Comparison of ENCODE assay signal across 8 cellular contexts in the genomic region with DNA sequence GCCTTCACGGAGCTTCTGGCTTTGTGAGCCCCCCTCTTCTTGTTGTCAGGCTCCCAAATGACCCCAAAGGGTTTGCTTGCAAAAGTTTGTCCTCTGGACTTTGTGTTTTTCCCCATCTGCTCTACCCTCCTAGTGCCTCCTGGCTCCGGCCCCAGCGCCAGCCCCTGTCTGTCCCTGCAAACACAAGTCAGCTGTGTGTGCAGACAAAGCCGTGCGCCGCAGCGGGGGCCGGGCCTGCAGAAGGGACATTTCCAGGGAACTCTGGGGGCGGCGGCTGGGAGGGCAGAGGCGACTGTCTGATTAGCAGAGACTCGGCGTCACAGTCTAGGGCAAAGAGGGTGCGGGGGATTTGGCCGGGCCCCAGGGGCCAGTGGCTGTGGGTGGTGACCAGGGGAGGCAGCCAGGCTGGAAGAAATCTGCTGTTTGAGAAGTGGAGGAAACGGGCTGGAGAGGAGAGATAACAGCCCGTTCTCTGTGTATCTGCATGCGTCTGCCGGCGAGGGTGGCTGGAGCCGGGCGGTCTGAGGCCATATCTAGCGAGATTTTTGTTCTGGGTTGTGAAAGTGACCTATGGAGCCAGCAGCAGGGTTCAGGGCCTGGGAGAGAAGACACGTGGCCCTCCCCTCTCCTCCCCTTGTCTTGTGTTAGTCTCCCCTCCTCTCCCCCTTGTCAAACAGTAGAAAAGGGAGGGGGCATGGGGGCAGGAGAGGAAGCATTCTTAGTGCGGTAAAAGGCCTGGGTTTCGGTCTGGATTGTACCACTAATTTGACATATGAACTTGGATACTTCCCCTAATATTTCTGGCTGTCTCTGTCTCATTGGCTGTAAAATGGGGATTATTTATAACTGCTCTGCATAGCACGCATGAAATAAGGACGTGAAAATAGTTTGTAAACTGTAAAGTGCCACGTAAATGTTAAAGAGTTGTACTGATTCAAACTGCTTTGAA.
DNase-seq lines count a peak whose midpoint lies in the region; ATAC-seq and TF ChIP-seq lines count a peak whose summit lies in the region.

No MANE protein-coding gene starts in this region.

- WGBS in right lobe of liver (ENCODE audit: insufficient coverage, low coverage, low lambda C conversion rate, missing lambda C conversion rate) = 10% methylated on average over 26 of the region's 29 CpGs

- no peaks in the 10 kb centered on the region for H3K27me3 Mint-ChIP-seq in activated T-cell treated with anti-CD3 and anti-CD28 coated beads, Interleukin-2, amount 50 U/mL, for 72 hours (ENCODE audit: low read depth)

- no peaks in the 10 kb centered on the region for H3K9me3 ChIP-seq in colonic mucosa
- no peaks in the 10 kb centered on the region for H3K9me3 ChIP-seq in right lobe of liver
- no peaks in the 10 kb centered on the region for H3K9me3 ChIP-seq in stomach smooth muscle (ENCODE audit: control insufficient read depth in 2 of 2, low read length in 2 of 2)

- H3K36me3 ChIP-seq in colonic mucosa = no peaks in the 10 kb centered on the region
- peaks cover 0 to 2% (median 0%) of the 10 kb centered on the region in 4 donors for H3K36me3 ChIP-seq in right lobe of liver
- peaks cover 3 to 17% of the 10 kb centered on the region in 2 donors for H3K36me3 ChIP-seq in stomach smooth muscle (ENCODE audit: control insufficient read depth in 2 of 2, insufficient read depth in 2 of 2, low read length in 2 of 2)

- peak; percentile 63 for TF ChIP-seq POLR2A in right lobe of liver (IDR thresholded peaks at IDR 0.05)

- H3K4me1 Mint-ChIP-seq in activated T-cell treated with anti-CD3 and anti-CD28 coated beads, Interleukin-2, amount 50 U/mL, for 72 hours (ENCODE audit: low read depth) = peaks cover 13% of the 10 kb centered on the region

- H3K9ac ChIP-seq in colonic mucosa (ENCODE audit: low read depth in 2 of 2, low read length in 2 of 2) (peak overlapping the region in 1 of 2 donors; percentile 16), stomach smooth muscle (ENCODE audit: low read length in 2 of 2) (peak overlapping the region; percentile 33 to 60)

- H3K27ac Mint-ChIP-seq in activated T-cell treated with anti-CD3 and anti-CD28 coated beads, Interleukin-2, amount 50 U/mL, for 72 hours = no peak overlapping the region

- H3K4me1 ChIP-seq in colonic mucosa = peaks cover 6% of the 10 kb centered on the region
- H3K4me1 ChIP-seq in right lobe of liver = peaks cover 0 to 71% (median 26%) of the 10 kb centered on the region in 4 donors
- H3K4me1 ChIP-seq in stomach smooth muscle (ENCODE audit: control insufficient read depth, insufficient read depth, low read length) = peaks cover 55% of the 10 kb centered on the region

- H3K36me3 Mint-ChIP-seq in activated T-cell treated with anti-CD3 and anti-CD28 coated beads, Interleukin-2, amount 50 U/mL, for 72 hours (ENCODE audit: insufficient read depth in 2 of 2) = no peaks in the 10 kb centered on the region

- intact Hi-C loops in colonic mucosa (cut with DNase I) = no loop called here
- intact Hi-C loops in right lobe of liver (cut with DNase I) = loop anchor here (10.0 kb wide), 2 partner anchors 153 to 163 kb away; no protein-coding TSS in a partner anchor

- H3K4me3 ChIP-seq in colonic mucosa = no peak overlapping the region
- peak overlapping the region in 2 of 3 donors; percentile 31 to 32 for H3K4me3 ChIP-seq in right lobe of liver
- H3K4me3 ChIP-seq in stomach smooth muscle (ENCODE audit: low read length in 2 of 2) = peak overlapping the region; percentile 9 to 54

- H3K27me3 ChIP-seq in colonic mucosa (no peaks in the 10 kb centered on the region), right lobe of liver (no peaks in the 10 kb centered on the region), stomach smooth muscle (ENCODE audit: control insufficient read depth in 1 of 2, insufficient read depth in 2 of 2, low read length in 2 of 2) (no peaks in the 10 kb centered on the region)

- DNase-seq in KG1 (lab: John Stamatoyannopoulos, UW) (peak; percentile 30), colonic mucosa (peak; percentile 69), right lobe of liver (peak; percentile 97 to 99 (median 99)), AML-193 (lab: John Stamatoyannopoulos, UW) (no peak), NCI-H510A (lab: John Stamatoyannopoulos, UW) (no peak), GM13977 (ENCODE audit: low spot score) (no peak)
- no peak for DNase-seq in activated T-cell treated with anti-CD3 and anti-CD28 coated beads, Interleukin-2, amount 50 U/mL, for 72 hours

- ATAC-seq in right lobe of liver = peak; percentile 68 to 80 (median 76)
- ATAC-seq in activated T-cell treated with anti-CD3 and anti-CD28 coated beads, Interleukin-2, amount 50 U/mL, for 72 hours (replicated peaks in 1 of 2) = no peak

- no peaks in the 10 kb centered on the region for H3K9me3 Mint-ChIP-seq in activated T-cell treated with anti-CD3 and anti-CD28 coated beads, Interleukin-2, amount 50 U/mL, for 72 hours

- no peak overlapping the region for H3K4me3 Mint-ChIP-seq in activated T-cell treated with anti-CD3 and anti-CD28 coated beads, Interleukin-2, amount 50 U/mL, for 72 hours

- in situ Hi-C loops in GM13977 (cut with MboI; ENCODE audit: low pct_unique_long_range_greater_than_20kb, low sequenced_read_pairs, unreplicated experiment) = no loop called here

- TF ChIP-seq CTCF in colonic mucosa (IDR thresholded peaks at IDR 0.05) (no peak), right lobe of liver (IDR thresholded peaks at IDR 0.05) (no peak), GM13977 (IDR thresholded peaks at IDR 0.05; ENCODE audit: extremely low read depth, insufficient read depth, missing control alignments) (no peak)

- H3K27ac ChIP-seq in colonic mucosa (peak overlapping the region; percentile 36), right lobe of liver (peak overlapping the region; percentile 90 to 96 (median 94)), stomach smooth muscle (ENCODE audit: low read length) (peak overlapping the region; percentile 80)

Comparison
In these comparisons a context has a peak if more than half of its experiments do, and no peak if none do; other contexts are left out.
1. DNase-seq: peak in KG1 (single experiment), colonic mucosa (single experiment) and right lobe of liver (3 of 3); none in AML-193 (0 of 2), NCI-H510A (single experiment), activated T-cell treated with anti-CD3 and anti-CD28 coated beads, Interleukin-2, amount 50 U/mL, for 72 hours (0 of 2) and GM13977 (single experiment).
2. H3K27ac ChIP-seq: peak in every context shown above with its lines; median percentile 94 in right lobe of liver; 80 in stomach smooth muscle; 36 in colonic mucosa.
3. ATAC-seq: peak in right lobe of liver (4 of 4); none in activated T-cell treated with anti-CD3 and anti-CD28 coated beads, Interleukin-2, amount 50 U/mL, for 72 hours (0 of 2).